In the genomic region with DNA sequence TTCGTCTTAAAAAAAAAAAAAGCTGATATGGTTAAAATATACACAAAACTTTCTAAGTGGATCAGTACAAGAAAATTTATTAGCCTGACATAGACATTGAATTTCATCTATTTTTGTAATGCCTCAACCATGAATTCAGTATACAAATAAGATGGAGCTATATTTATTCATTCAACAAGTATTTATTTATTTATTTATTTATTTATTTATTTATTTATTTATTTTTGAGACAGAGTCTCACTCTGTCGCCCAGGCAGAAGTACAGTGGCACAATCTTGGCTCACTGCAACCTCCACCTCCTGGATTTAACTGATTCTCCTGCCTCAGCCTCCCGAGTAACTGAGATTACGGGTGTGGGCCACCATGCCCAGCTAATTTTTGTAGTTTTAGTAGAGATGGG, we compare ENCODE assay signal across 29 cellular contexts.
"Had no signal": no experiment of that assay in that cellular context is flagged by ENCODE, and none has a peak within 500 bp of the region (broad histone marks: within the 10 kb centered on the region; RNA-seq: fewer than 3 reads in every experiment).

No MANE protein-coding gene starts in this region.

- H3K4me3 Mint-ChIP-seq: stimulated activated effector memory CD8-positive, alpha-beta T cell treated with anti-CD3 and anti-CD28 coated beads, Interleukin-12 subunit alpha, Interleukin-12 subunit beta, amount 100 ng/mL, for 72 hours; stimulated activated memory B cell treated with anti-CD40 and anti-IgM and Interleukin-4, amounts not matched to agents 10 μg/mL and 1 μg/mL and 100 μg/mL, for 72 hours; stimulated activated naive B cell treated with anti-CD40 and anti-IgM and Interleukin-4, amounts not matched to agents 10 μg/mL and 1 μg/mL and 100 μg/mL, for 72 hours; stimulated activated naive CD8-positive, alpha-beta T cell treated with anti-CD3 and anti-CD28 coated beads, Interleukin-15, amount 100 ng/mL, for 72 hours; stimulated activated naive CD8-positive, alpha-beta T cell treated with anti-CD3 and anti-CD28 coated beads, Interleukin-15, Interleukin-2, amounts not matched to agents 100 ng/mL and 50 ng/mL, for 24 hours; type B pancreatic cell had no signal

- H3K9me3 ChIP-seq: stomach, suprapubic skin, testis, thoracic aorta, thyroid gland, tibial artery, tibial nerve, transverse colon, upper lobe of left lung, upper lobe of right lung, uterus, vagina had no signal

- H3K36me3 ChIP-seq: stomach, suprapubic skin, thoracic aorta, thyroid gland, tibial artery, tibial nerve, transverse colon, upper lobe of left lung, upper lobe of right lung, uterus, vagina had no signal

- FAIRE-seq: urothelium cell line had no signal

- H3K27ac ChIP-seq: stomach, suprapubic skin, testis, thoracic aorta, thyroid gland, tibial artery, tibial nerve, transverse colon, upper lobe of left lung, upper lobe of right lung, uterus, vagina had no signal

- H3K27me3 ChIP-seq: testis, thyroid gland, tibial nerve, upper lobe of left lung, upper lobe of right lung, vagina had no signal

- ATAC-seq: stimulated activated effector memory CD8-positive, alpha-beta T cell treated with anti-CD3 and anti-CD28 coated beads, Interleukin-12 subunit alpha, Interleukin-12 subunit beta, amount 100 ng/mL, for 72 hours; stimulated activated memory B cell treated with anti-CD40 and anti-IgM and Interleukin-4, amounts not matched to agents 10 μg/mL and 1 μg/mL and 100 μg/mL, for 72 hours; stimulated activated naive B cell treated with anti-CD40 and anti-IgM and Interleukin-4, amounts not matched to agents 10 μg/mL and 1 μg/mL and 100 μg/mL, for 72 hours; stimulated activated naive CD8-positive, alpha-beta T cell treated with anti-CD3 and anti-CD28 coated beads, Interleukin-15, amount 100 ng/mL, for 72 hours; stimulated activated naive CD8-positive, alpha-beta T cell treated with anti-CD3 and anti-CD28 coated beads, Interleukin-15, Interleukin-2, amounts not matched to agents 100 U/mL and 50 U/mL, for 24 hours; upper lobe of right lung had no signal

- H3K4me3 ChIP-seq: stomach, suprapubic skin, testis, thoracic aorta, thyroid gland, tibial artery, tibial nerve, transverse colon, upper lobe of left lung, upper lobe of right lung, uterus, vagina had no signal

- H3K4me1 Mint-ChIP-seq: stimulated activated effector memory CD8-positive, alpha-beta T cell treated with anti-CD3 and anti-CD28 coated beads, Interleukin-12 subunit alpha, Interleukin-12 subunit beta, amount 100 ng/mL, for 72 hours; stimulated activated memory B cell treated with anti-CD40 and anti-IgM and Interleukin-4, amounts not matched to agents 10 μg/mL and 1 μg/mL and 100 μg/mL, for 72 hours; stimulated activated naive B cell treated with anti-CD40 and anti-IgM and Interleukin-4, amounts not matched to agents 10 μg/mL and 1 μg/mL and 100 μg/mL, for 72 hours; stimulated activated naive CD8-positive, alpha-beta T cell treated with anti-CD3 and anti-CD28 coated beads, Interleukin-15, amount 100 ng/mL, for 72 hours had no signal

- H3K4me1 ChIP-seq: stomach, suprapubic skin, testis, thyroid gland, tibial artery, tibial nerve, transverse colon, upper lobe of left lung, upper lobe of right lung, uterus, vagina had no signal

- DNase-seq: stimulated activated CD4-positive, alpha-beta T cell treated with anti-CD3 and anti-CD28 coated beads, Interleukin-2, amount 100 ng/mL, for 48 hours; stimulated activated CD4-positive, alpha-beta T cell treated with anti-CD3 and anti-CD28 coated beads, Interleukin-4, amount 100 ng/mL, for 1 hour; stimulated activated CD4-positive, alpha-beta T cell treated with anti-CD3 and anti-CD28 coated beads, Interleukin-4, amount 100 ng/mL, for 24 hours; stimulated activated CD4-positive, alpha-beta T cell treated with anti-CD3 and anti-CD28 coated beads, Interleukin-4, amount 100 ng/mL, for 4 hours; stimulated activated CD8-positive, alpha-beta memory T cell treated with anti-CD3 and anti-CD28 coated beads, Interleukin-4, amount 100 ng/mL, for 48 hours; stimulated activated naive B cell treated with anti-CD40 and anti-IgM and Interleukin-4, amounts not matched to agents 10 μg/mL and 1 μg/mL and 100 μg/mL, for 72 hours; stimulated activated naive CD4-positive, alpha-beta T cell; stimulated activated naive CD4-positive, alpha-beta T cell treated with Interleukin-2 at 50 U/mL for 16 hours; stimulated activated naive CD8-positive, alpha-beta T cell treated with anti-CD3 and anti-CD28 coated beads, Interleukin-15, amount 100 ng/mL, for 72 hours; stimulated activated naive CD8-positive, alpha-beta T cell treated with anti-CD3 and anti-CD28 coated beads, Interleukin-15, Interleukin-2, amounts not matched to agents 100 U/mL and 50 U/mL, for 24 hours; stomach; substantia nigra; testis; thyroid gland; tibial artery; transverse colon; trophoblast cell; upper lobe of left lung; upper lobe of right lung; uterus had no signal

- H3K36me3 Mint-ChIP-seq: stimulated activated effector memory CD8-positive, alpha-beta T cell treated with anti-CD3 and anti-CD28 coated beads, Interleukin-12 subunit alpha, Interleukin-12 subunit beta, amount 100 ng/mL, for 72 hours; stimulated activated memory B cell treated with anti-CD40 and anti-IgM and Interleukin-4, amounts not matched to agents 10 μg/mL and 1 μg/mL and 100 μg/mL, for 72 hours; stimulated activated naive B cell treated with anti-CD40 and anti-IgM and Interleukin-4, amounts not matched to agents 10 μg/mL and 1 μg/mL and 100 μg/mL, for 72 hours; type B pancreatic cell had no signal

- H3K27ac Mint-ChIP-seq: stimulated activated effector memory CD8-positive, alpha-beta T cell treated with anti-CD3 and anti-CD28 coated beads, Interleukin-12 subunit alpha, Interleukin-12 subunit beta, amount 100 ng/mL, for 72 hours; stimulated activated memory B cell treated with anti-CD40 and anti-IgM and Interleukin-4, amounts not matched to agents 10 μg/mL and 1 μg/mL and 100 μg/mL, for 72 hours; stimulated activated naive B cell treated with anti-CD40 and anti-IgM and Interleukin-4, amounts not matched to agents 10 μg/mL and 1 μg/mL and 100 μg/mL, for 72 hours; stimulated activated naive CD8-positive, alpha-beta T cell treated with anti-CD3 and anti-CD28 coated beads, Interleukin-15, amount 100 ng/mL, for 72 hours; stimulated activated naive CD8-positive, alpha-beta T cell treated with anti-CD3 and anti-CD28 coated beads, Interleukin-15, Interleukin-2, amounts not matched to agents 100 ng/mL and 50 ng/mL, for 24 hours; type B pancreatic cell had no signal
